ENCODE assay signal across 26 cellular contexts in the genomic region with DNA sequence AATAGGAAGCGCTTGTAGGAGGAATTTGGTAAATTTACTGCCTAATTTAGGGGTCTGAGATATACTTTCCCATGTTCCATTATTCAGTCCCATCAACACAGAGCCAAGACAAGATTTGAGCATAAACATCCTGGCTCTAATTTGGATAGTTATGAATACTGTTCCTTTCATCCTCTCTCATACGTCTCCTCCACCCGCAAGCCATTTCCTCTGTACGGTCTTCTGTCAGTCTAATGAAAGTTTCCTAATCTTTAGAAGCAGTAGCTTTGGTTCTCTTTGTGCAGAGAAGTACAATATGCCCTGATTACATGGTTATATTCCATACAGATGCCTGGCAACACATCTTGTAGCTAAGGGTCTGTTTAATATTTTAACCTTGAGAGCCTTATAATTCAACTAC. TPM values are rescaled to one million over a fixed set of nuclear protein-coding genes. Genes with fewer than 3 reads are reported as not detected.
DNase-seq lines count a peak whose midpoint lies in the region; ATAC-seq and TF ChIP-seq lines count a peak whose summit lies in the region.
"Had no signal": no experiment of that assay in that cellular context is flagged by ENCODE, and none has a peak within 500 bp of the region (broad histone marks: within the 10 kb centered on the region; RNA-seq: fewer than 3 reads in every experiment).

No MANE protein-coding gene starts in this region.

- peak overlapping the region; percentile 30 for H3K4me2 ChIP-seq in OCI-LY3 (ENCODE audit: low read length)
- H3K4me2 ChIP-seq: PC-9 had no signal

- peak; percentile 29 for DNase-seq in activated naive CD4-positive, alpha-beta T cell treated with anti-CD3 and anti-CD28 coated beads, Interleukin-2, amount 10 ng/mL, durations not matched to agents 7 days and 5 days
- DNase-seq in activated naive CD4-positive, alpha-beta T cell treated with Interleukin-2 at 50 U/mL for 16 hours, result no peak
- DNase-seq in left lung (no peak), upper lobe of right lung (no peak), prostate gland (ENCODE audit: low spot score) (no peak), amniotic stem cell (lab: John Stamatoyannopoulos, UW) (no peak)
- DNase-seq: activated CD4-positive, alpha-beta T cell treated with anti-CD3 and anti-CD28 coated beads for 4 hours; activated naive CD4-positive, alpha-beta T cell treated with anti-CD3 and anti-CD28 coated beads for 36 hours; body of pancreas; H7; left ventricle myocardium superior; NCI-H2029; NCI-H510A treated with DMSO at 0.1 percent for 48 hours; PC-9; psoas muscle; stimulated activated CD4-positive, alpha-beta T cell treated with anti-CD3 and anti-CD28 coated beads, Interleukin-12 subunit alpha, Interleukin-12 subunit beta, amount 100 ng/mL, for 4 hours; tibial artery had no signal

- intact Hi-C loops in left lung (cut with DNase I) (no loop called here), upper lobe of right lung (cut with DNase I) (no loop called here), prostate gland (cut with DNase I) (loop anchor here (5.0 kb wide), 1 partner anchor 38 kb away; a partner anchor contains a TSS)

- peaks cover 16% of the 10 kb centered on the region for H3K4me1 Mint-ChIP-seq in activated naive CD4-positive, alpha-beta T cell treated with anti-CD3 and anti-CD28 coated beads, Interleukin-2, amount 10 ng/mL, durations not matched to agents 7 days and 5 days
- H3K4me1 Mint-ChIP-seq: stimulated activated effector memory CD8-positive, alpha-beta T cell treated with anti-CD3 and anti-CD28 coated beads, Interleukin-12 subunit alpha, Interleukin-12 subunit beta, amount 100 ng/mL, for 72 hours had no signal

- H3K36me3 ChIP-seq in OCI-LY3 (replicated peaks; ENCODE audit: low read depth, low read length), result no peaks in the 10 kb centered on the region
- no peaks in the 10 kb centered on the region for H3K36me3 ChIP-seq in left lung
- H3K36me3 ChIP-seq in upper lobe of right lung, result no peaks in the 10 kb centered on the region
- no peaks in the 10 kb centered on the region for H3K36me3 ChIP-seq in prostate gland
- H3K36me3 ChIP-seq: tibial artery had no signal

- CTCF ChIA-PET in activated naive CD4-positive, alpha-beta T cell treated with anti-CD3 and anti-CD28 coated beads, Interleukin-2, amount 10 ng/mL, durations not matched to agents 7 days and 5 days (lab: Charles Lee), result no interaction called here

- TF ChIP-seq CTCF in OCI-LY3 (IDR thresholded peaks at IDR 0.05; ENCODE audit: low read depth, low read length) (no peak), left lung (IDR thresholded peaks at IDR 0.05) (no peak), upper lobe of right lung (IDR thresholded peaks at IDR 0.05) (no peak), prostate gland (IDR thresholded peaks at IDR 0.05) (no peak)

- ATAC-seq in left lung (no peak), upper lobe of right lung (no peak), HG02588 (IDR thresholded peaks at IDR 0.05; ENCODE audit: unreplicated experiment) (no peak)
- ATAC-seq: body of pancreas; left ventricle myocardium superior; psoas muscle; stimulated activated effector memory CD8-positive, alpha-beta T cell treated with anti-CD3 and anti-CD28 coated beads, Interleukin-12 subunit alpha, Interleukin-12 subunit beta, amount 100 ng/mL, for 72 hours had no signal

- H3K27me3 ChIP-seq in OCI-LY3 (ENCODE audit: low read depth, low read length) (peaks cover 13% of the 10 kb centered on the region), left lung (peaks cover 0 to 41% of the 10 kb centered on the region in 2 donors), upper lobe of right lung (no peaks in the 10 kb centered on the region), prostate gland (replicated peaks; ENCODE audit: insufficient read depth) (no peaks in the 10 kb centered on the region)
- H3K27me3 ChIP-seq: body of pancreas, tibial artery had no signal

- peaks cover 58% of the 10 kb centered on the region for H3K27me3 Mint-ChIP-seq in activated naive CD4-positive, alpha-beta T cell treated with anti-CD3 and anti-CD28 coated beads, Interleukin-2, amount 10 ng/mL, durations not matched to agents 7 days and 5 days

- H3K4me3 Mint-ChIP-seq in activated naive CD4-positive, alpha-beta T cell treated with anti-CD3 and anti-CD28 coated beads, Interleukin-2, amount 10 ng/mL, durations not matched to agents 7 days and 5 days, result no peak overlapping the region
- H3K4me3 Mint-ChIP-seq: activated naive CD4-positive, alpha-beta T cell treated with anti-CD3 and anti-CD28 coated beads for 36 hours; CD4-positive, CD25-positive, alpha-beta regulatory T cell; stimulated activated effector memory CD8-positive, alpha-beta T cell treated with anti-CD3 and anti-CD28 coated beads, Interleukin-12 subunit alpha, Interleukin-12 subunit beta, amount 100 ng/mL, for 72 hours had no signal

- no peaks in the 10 kb centered on the region for H3K79me2 ChIP-seq in OCI-LY3 (ENCODE audit: low read length)

- no peaks in the 10 kb centered on the region for H4K20me1 ChIP-seq in OCI-LY3 (ENCODE audit: insufficient read depth, low read length)

- WGBS in prostate gland, result 67% methylated on average over 4 of the region's 4 CpGs

- no peaks in the 10 kb centered on the region for H3K9me3 ChIP-seq in OCI-LY3 (ENCODE audit: insufficient read depth, low read length)
- H3K9me3 ChIP-seq in left lung, result no peaks in the 10 kb centered on the region
- H3K9me3 ChIP-seq in upper lobe of right lung, result no peaks in the 10 kb centered on the region
- H3K9me3 ChIP-seq in prostate gland, result no peaks in the 10 kb centered on the region
- H3K9me3 ChIP-seq: body of pancreas, psoas muscle, tibial artery had no signal

- H3K36me3 Mint-ChIP-seq in activated naive CD4-positive, alpha-beta T cell treated with anti-CD3 and anti-CD28 coated beads, Interleukin-2, amount 10 ng/mL, durations not matched to agents 7 days and 5 days, result no peaks in the 10 kb centered on the region
- H3K36me3 Mint-ChIP-seq: CD4-positive, CD25-positive, alpha-beta regulatory T cell; naive thymus-derived CD8-positive, alpha-beta T cell; stimulated activated effector memory CD8-positive, alpha-beta T cell treated with anti-CD3 and anti-CD28 coated beads, Interleukin-12 subunit alpha, Interleukin-12 subunit beta, amount 100 ng/mL, for 72 hours had no signal

- peak overlapping the region; percentile 20; the same call in 1 of the 2 replicates for H3K4me3 ChIP-seq in OCI-LY3 (ENCODE audit: low read length)
- no peak overlapping the region for H3K4me3 ChIP-seq in left lung
- peak overlapping the region; percentile 30 for H3K4me3 ChIP-seq in upper lobe of right lung
- no peak overlapping the region for H3K4me3 ChIP-seq in prostate gland
- H3K4me3 ChIP-seq: body of pancreas, PC-9, psoas muscle, tibial artery had no signal

- H2AFZ ChIP-seq in OCI-LY3 (ENCODE audit: low read depth, low read length), result 0 out of 2 replicates have a peak overlapping the region, but pooled peaks have one; percentile 38
- H2AFZ ChIP-seq: PC-9 had no signal

- TF ChIP-seq POLR2A in prostate gland (IDR thresholded peaks at IDR 0.05), result no peak

- no peak overlapping the region for H3K9ac ChIP-seq in OCI-LY3 (ENCODE audit: low read length)

- H3K27ac ChIP-seq in OCI-LY3 (ENCODE audit: low read length), result no peak overlapping the region
- peak overlapping the region; percentile 15 to 39 for H3K27ac ChIP-seq in left lung
- peak overlapping the region; percentile 17 for H3K27ac ChIP-seq in upper lobe of right lung
- no peak overlapping the region for H3K27ac ChIP-seq in prostate gland
- H3K27ac ChIP-seq: body of pancreas, epithelial cell of prostate, PC-9, psoas muscle, tibial artery had no signal

- H3K4me1 ChIP-seq in OCI-LY3 (ENCODE audit: low read length) (peaks cover 16% of the 10 kb centered on the region), left lung (peaks cover 8 to 41% of the 10 kb centered on the region in 2 donors), upper lobe of right lung (peaks cover 24% of the 10 kb centered on the region), prostate gland (replicated peaks) (no peaks in the 10 kb centered on the region)

- no peak overlapping the region for H3K27ac Mint-ChIP-seq in activated naive CD4-positive, alpha-beta T cell treated with anti-CD3 and anti-CD28 coated beads, Interleukin-2, amount 10 ng/mL, durations not matched to agents 7 days and 5 days
- H3K27ac Mint-ChIP-seq: activated naive CD4-positive, alpha-beta T cell treated with anti-CD3 and anti-CD28 coated beads for 36 hours; CD4-positive, CD25-positive, alpha-beta regulatory T cell; stimulated activated effector memory CD8-positive, alpha-beta T cell treated with anti-CD3 and anti-CD28 coated beads, Interleukin-12 subunit alpha, Interleukin-12 subunit beta, amount 100 ng/mL, for 72 hours had no signal

- H3K9me3 Mint-ChIP-seq in activated naive CD4-positive, alpha-beta T cell treated with anti-CD3 and anti-CD28 coated beads, Interleukin-2, amount 10 ng/mL, durations not matched to agents 7 days and 5 days, result no peaks in the 10 kb centered on the region
- H3K9me3 Mint-ChIP-seq: activated naive CD4-positive, alpha-beta T cell treated with anti-CD3 and anti-CD28 coated beads for 36 hours; stimulated activated effector memory CD8-positive, alpha-beta T cell treated with anti-CD3 and anti-CD28 coated beads, Interleukin-12 subunit alpha, Interleukin-12 subunit beta, amount 100 ng/mL, for 72 hours had no signal

RNA-seq across cellular contexts. Expression of a gene that starts 37.0 kb away (rescaled TPM):
- total RNA-seq in left lung (10 to 100 TPM; 23.2 to 29.1 TPM), upper lobe of right lung (27.1 TPM), prostate gland (10 to 100 TPM; 23.8 to 47.1 TPM)

RNA-seq across cellular contexts. Expression of a gene that starts 58.8 kb away (rescaled TPM):
- total RNA-seq in left lung (1 to 10 TPM in 1 of 2 donors, not detected in 1; 2.0 TPM), upper lobe of right lung (not detected), prostate gland (not detected)
- total RNA-seq: A673; activated naive CD4-positive, alpha-beta T cell treated with anti-CD3 and anti-CD28 coated beads for 36 hours; body of pancreas; CD4-positive, CD25-positive, alpha-beta regulatory T cell; glomerular endothelial cell; H7; left ventricle myocardium superior; MCF 10A; naive thymus-derived CD8-positive, alpha-beta T cell; PC-9; psoas muscle had no signal

Comparison
In these comparisons a context has a peak if more than half of its experiments do, and no peak if none do; other contexts are left out.
1. H3K27ac ChIP-seq: peak in left lung (2 of 2) and upper lobe of right lung (single experiment); none in OCI-LY3 (single experiment) and prostate gland (0 of 2).
2. H3K4me3 ChIP-seq: peak in OCI-LY3 (single experiment) and upper lobe of right lung (single experiment); none in left lung (0 of 2) and prostate gland (0 of 2).